8 cellular contexts compared by ENCODE assay signal in genomic region chr10:110919971-110920881, GRCh38. TPM values are rescaled to one million over a fixed set of nuclear protein-coding genes. Genes with fewer than 3 reads are reported as not detected.
DNase-seq lines count a peak whose midpoint lies in the region; ATAC-seq and TF ChIP-seq lines count a peak whose summit lies in the region.

No MANE protein-coding gene starts in this region.

- H3K36me3 ChIP-seq in Peyer's patch (no peaks in the 10 kb centered on the region), ascending aorta (no peaks in the 10 kb centered on the region)

- no peaks in the 10 kb centered on the region for H3K9me3 ChIP-seq in Peyer's patch
- H3K9me3 ChIP-seq in ascending aorta, result no peaks in the 10 kb centered on the region

- TF ChIP-seq POLR2A in Peyer's patch (IDR thresholded peaks at IDR 0.05), result no peak

- ATAC-seq in GM19463 (IDR thresholded peaks at IDR 0.05; ENCODE audit: unreplicated experiment) (peak; percentile 19), HG03469 (IDR thresholded peaks at IDR 0.05; ENCODE audit: unreplicated experiment) (peak; percentile 23)

- intact Hi-C loops in ascending aorta (cut with DNase I), result loop anchor here (2.0 to 10.0 kb wide), 5 partner anchors 49 to 1442 kb away; partner anchors contain the start of genes DUSP5 and PDCD4

- H3K4me1 ChIP-seq in Peyer's patch, result peaks cover 0 to 28% (median 3%) of the 10 kb centered on the region in 4 donors
- H3K4me1 ChIP-seq in ascending aorta, result peaks cover 0 to 12% of the 10 kb centered on the region in 2 donors

- no peaks in the 10 kb centered on the region for H3K27me3 ChIP-seq in Peyer's patch
- no peaks in the 10 kb centered on the region for H3K27me3 ChIP-seq in ascending aorta

- DNase-seq in DMS79 treated with DMSO at 0.1 percent for 48 hours (lab: John Stamatoyannopoulos, UW), result peak; percentile 35
- DNase-seq in Peyer's patch, result peak; percentile 25 to 63 (median 59)
- no peak for DNase-seq in ascending aorta (ENCODE audit: low spot score in 2 of 2)
- DNase-seq in hypothalamus (lab: John Stamatoyannopoulos, UW), result peak in 29 of 51 donors; percentile 3 to 54 (median 29)
- DNase-seq in retina, result peak; percentile 87
- no peak for DNase-seq in T1000 (lab: John Stamatoyannopoulos, UW)

- peak overlapping the region; percentile 88 to 97 (median 94) for H3K27ac ChIP-seq in Peyer's patch
- peak overlapping the region; percentile 84 to 96 for H3K27ac ChIP-seq in ascending aorta

- H3K4me3 ChIP-seq in Peyer's patch (peak overlapping the region; percentile 74 to 83 (median 81)), ascending aorta (peak overlapping the region; percentile 78 to 98)

- TF ChIP-seq CTCF in Peyer's patch (IDR thresholded peaks at IDR 0.05), result no peak
- no peak for TF ChIP-seq CTCF in ascending aorta (IDR thresholded peaks at IDR 0.05)

RNA-seq across cellular contexts. Expression of gene SHOC2, which starts 0.8 kb away (rescaled TPM):
- total RNA-seq in Peyer's patch, result 100 to 1,000 TPM in 1 of 4 donors, 10 to 100 TPM in 3; 38.6 to 124 (median 68.2) TPM
- total RNA-seq in ascending aorta, result 49.6 TPM

RNA-seq across cellular contexts. Expression of gene BBIP1, which starts 1.2 kb away (rescaled TPM):
- 10 to 100 TPM in 3 of 4 donors, 1 to 10 TPM in 1; 9.8 to 32.2 (median 14.5) TPM for total RNA-seq in Peyer's patch
- total RNA-seq in ascending aorta, result 1.5 TPM

RNA-seq across cellular contexts. Expression of gene PDCD4, which starts 48.5 kb away (rescaled TPM):
- total RNA-seq in Peyer's patch (100 to 1,000 TPM; 301 to 538 (median 330) TPM), ascending aorta (10.3 TPM)

Comparison
In these comparisons a context has a peak if more than half of its experiments do, and no peak if none do; other contexts are left out.
1. DNase-seq: peak in DMS79 treated with DMSO at 0.1 percent for 48 hours (single experiment), Peyer's patch (3 of 3), hypothalamus (29 of 51) and retina (single experiment); none in ascending aorta (0 of 2) and T1000 (single experiment).
2. RNA of gene PDCD4, which starts 48.5 kb away (total RNA-seq): 301 to 538 TPM in Peyer's patch; 10.3 TPM in ascending aorta (single experiment); every median in the first group is over 10 times any median in the second.